In the genomic region with DNA sequence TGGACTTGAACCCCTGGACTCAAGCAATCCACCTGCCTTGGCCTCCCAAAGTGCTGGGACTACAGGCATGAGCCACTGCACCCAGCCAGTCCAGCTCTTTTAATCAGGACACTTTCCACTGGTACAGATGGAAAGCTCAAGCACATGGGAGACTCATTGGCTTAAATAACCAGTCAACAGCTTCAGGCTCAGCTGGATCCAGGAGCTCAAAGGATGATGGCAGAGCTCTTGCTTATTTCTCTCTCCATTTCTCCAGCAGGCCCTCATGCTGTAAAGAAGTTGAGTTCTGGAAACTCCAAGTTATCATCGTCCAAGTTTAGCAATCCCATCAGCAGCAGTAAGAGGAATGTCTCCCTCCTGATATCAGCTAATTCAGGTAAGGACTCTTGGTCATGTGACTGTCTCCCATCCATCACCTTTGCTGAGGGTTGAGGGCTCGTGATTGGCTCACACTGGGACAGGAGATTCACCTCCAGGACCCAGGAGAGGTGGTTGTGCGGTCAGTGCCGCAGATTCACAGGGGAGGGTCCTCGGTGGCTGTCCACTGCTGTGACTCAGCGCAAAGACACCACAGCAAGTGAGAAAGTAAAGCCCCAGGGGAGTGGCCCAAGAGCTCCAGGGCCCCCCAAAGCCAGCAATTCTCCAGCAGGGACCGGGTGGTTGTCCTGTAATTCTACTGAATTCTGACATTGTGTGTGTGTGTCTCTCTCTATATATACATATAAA, we compare ENCODE assay signal across 1 cellular context.
TF ChIP-seq lines count a peak whose summit lies in the region.

No MANE protein-coding gene starts in this region.

TF ChIP-seq in K562, 482 proteins besides CTCF, POLR2A, EP300 and RAD21 (continued from another document and continues in another):
- no peak for TF ChIP-seq ZNF76 (CRISPR knock-in tag; IDR thresholded peaks at IDR 0.05; ENCODE audit: borderline replicate concordance)
- TF ChIP-seq MAFK (IDR thresholded peaks at IDR 0.05; ENCODE audit: low read length), result 0 out of 2 replicates have a peak, but pooled peaks have one; percentile 4
- TF ChIP-seq NKRF (IDR thresholded peaks at IDR 0.05; ENCODE audit: borderline replicate concordance), result no peak
- TF ChIP-seq, protein P1, sequence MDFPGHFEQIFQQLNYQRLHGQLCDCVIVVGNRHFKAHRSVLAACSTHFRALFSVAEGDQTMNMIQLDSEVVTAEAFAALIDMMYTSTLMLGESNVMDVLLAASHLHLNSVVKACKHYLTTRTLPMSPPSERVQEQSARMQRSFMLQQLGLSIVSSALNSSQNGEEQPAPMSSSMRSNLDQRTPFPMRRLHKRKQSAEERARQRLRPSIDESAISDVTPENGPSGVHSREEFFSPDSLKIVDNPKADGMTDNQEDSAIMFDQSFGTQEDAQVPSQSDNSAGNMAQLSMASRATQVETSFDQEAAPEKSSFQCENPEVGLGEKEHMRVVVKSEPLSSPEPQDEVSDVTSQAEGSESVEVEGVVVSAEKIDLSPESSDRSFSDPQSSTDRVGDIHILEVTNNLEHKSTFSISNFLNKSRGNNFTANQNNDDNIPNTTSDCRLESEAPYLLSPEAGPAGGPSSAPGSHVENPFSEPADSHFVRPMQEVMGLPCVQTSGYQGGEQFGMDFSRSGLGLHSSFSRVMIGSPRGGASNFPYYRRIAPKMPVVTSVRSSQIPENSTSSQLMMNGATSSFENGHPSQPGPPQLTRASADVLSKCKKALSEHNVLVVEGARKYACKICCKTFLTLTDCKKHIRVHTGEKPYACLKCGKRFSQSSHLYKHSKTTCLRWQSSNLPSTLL (IDR thresholded peaks at IDR 0.05), result no peak
- TF ChIP-seq, protein P2, sequence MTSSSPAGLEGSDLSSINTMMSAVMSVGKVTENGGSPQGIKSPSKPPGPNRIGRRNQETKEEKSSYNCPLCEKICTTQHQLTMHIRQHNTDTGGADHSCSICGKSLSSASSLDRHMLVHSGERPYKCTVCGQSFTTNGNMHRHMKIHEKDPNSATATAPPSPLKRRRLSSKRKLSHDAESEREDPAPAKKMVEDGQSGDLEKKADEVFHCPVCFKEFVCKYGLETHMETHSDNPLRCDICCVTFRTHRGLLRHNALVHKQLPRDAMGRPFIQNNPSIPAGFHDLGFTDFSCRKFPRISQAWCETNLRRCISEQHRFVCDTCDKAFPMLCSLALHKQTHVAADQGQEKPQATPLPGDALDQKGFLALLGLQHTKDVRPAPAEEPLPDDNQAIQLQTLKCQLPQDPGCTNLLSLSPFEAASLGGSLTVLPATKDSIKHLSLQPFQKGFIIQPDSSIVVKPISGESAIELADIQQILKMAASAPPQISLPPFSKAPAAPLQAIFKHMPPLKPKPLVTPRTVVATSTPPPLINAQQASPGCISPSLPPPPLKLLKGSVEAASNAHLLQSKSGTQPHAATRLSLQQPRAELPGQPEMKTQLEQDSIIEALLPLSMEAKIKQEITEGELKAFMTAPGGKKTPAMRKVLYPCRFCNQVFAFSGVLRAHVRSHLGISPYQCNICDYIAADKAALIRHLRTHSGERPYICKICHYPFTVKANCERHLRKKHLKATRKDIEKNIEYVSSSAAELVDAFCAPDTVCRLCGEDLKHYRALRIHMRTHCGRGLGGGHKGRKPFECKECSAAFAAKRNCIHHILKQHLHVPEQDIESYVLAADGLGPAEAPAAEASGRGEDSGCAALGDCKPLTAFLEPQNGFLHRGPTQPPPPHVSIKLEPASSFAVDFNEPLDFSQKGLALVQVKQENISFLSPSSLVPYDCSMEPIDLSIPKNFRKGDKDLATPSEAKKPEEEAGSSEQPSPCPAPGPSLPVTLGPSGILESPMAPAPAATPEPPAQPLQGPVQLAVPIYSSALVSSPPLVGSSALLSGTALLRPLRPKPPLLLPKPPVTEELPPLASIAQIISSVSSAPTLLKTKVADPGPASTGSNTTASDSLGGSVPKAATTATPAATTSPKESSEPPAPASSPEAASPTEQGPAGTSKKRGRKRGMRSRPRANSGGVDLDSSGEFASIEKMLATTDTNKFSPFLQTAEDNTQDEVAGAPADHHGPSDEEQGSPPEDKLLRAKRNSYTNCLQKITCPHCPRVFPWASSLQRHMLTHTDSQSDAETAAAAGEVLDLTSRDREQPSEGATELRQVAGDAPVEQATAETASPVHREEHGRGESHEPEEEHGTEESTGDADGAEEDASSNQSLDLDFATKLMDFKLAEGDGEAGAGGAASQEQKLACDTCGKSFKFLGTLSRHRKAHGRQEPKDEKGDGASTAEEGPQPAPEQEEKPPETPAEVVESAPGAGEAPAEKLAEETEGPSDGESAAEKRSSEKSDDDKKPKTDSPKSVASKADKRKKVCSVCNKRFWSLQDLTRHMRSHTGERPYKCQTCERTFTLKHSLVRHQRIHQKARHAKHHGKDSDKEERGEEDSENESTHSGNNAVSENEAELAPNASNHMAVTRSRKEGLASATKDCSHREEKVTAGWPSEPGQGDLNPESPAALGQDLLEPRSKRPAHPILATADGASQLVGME (CRISPR knock-in tag; IDR thresholded peaks at IDR 0.05), result no peak
- TF ChIP-seq SMARCC2 (IDR thresholded peaks at IDR 0.05; ENCODE audit: low read depth), result no peak
- no peak for TF ChIP-seq ARID3A (IDR thresholded peaks at IDR 0.05; ENCODE audit: borderline replicate concordance, low read depth, low read length)
- TF ChIP-seq ZC3H4 (CRISPR knock-in tag; IDR thresholded peaks at IDR 0.05; ENCODE audit: borderline replicate concordance), result no peak
- no peak for TF ChIP-seq PBX2 (CRISPR knock-in tag; IDR thresholded peaks at IDR 0.05; ENCODE audit: low read depth)
- no peak for TF ChIP-seq PBX2 (tag; conservative IDR thresholded peaks at IDR 0.05; ENCODE audit: low read depth)
- TF ChIP-seq NFIX (CRISPR knock-in tag; IDR thresholded peaks at IDR 0.05; ENCODE audit: low read depth), result no peak
- TF ChIP-seq RBFOX2 (IDR thresholded peaks at IDR 0.05; ENCODE audit: low read depth, low read length), result no peak
- no peak for TF ChIP-seq PYGO2 (tag; IDR thresholded peaks at IDR 0.05)
- TF ChIP-seq ADNP (tag; IDR thresholded peaks at IDR 0.05), result peak; percentile 48; the same call in 1 of the 2 replicates
- TF ChIP-seq XRCC4 (IDR thresholded peaks at IDR 0.05; ENCODE audit: extremely low read depth, insufficient read depth, insufficient read length), result no peak
- no peak for TF ChIP-seq BRF1 (IDR thresholded peaks at IDR 0.05; ENCODE audit: borderline replicate concordance, extremely low read depth, insufficient read length)
- no peak for TF ChIP-seq ARID1B (IDR thresholded peaks at IDR 0.05)
- no peak for TF ChIP-seq ZNF561 (CRISPR knock-in tag; conservative IDR thresholded peaks at IDR 0.05)
- TF ChIP-seq ZBTB7A (IDR thresholded peaks at IDR 0.05; ENCODE audit: borderline replicate concordance, control insufficient read depth, low read depth, low read length), result peak; percentile 49; the same call in 1 of the 2 replicates
- TF ChIP-seq EWSR1 (IDR thresholded peaks at IDR 0.05; ENCODE audit: borderline replicate concordance, low read depth, partially characterized antibody), result no peak
- peak in 1 of 2 experiments; percentile 34; a peak in 2 of 4 replicates for TF ChIP-seq KDM1A (IDR thresholded peaks at IDR 0.05)
- TF ChIP-seq DIDO1 (tag; IDR thresholded peaks at IDR 0.05; ENCODE audit: low read depth), result no peak
- no peak for TF ChIP-seq ZNF592 (IDR thresholded peaks at IDR 0.05)
- TF ChIP-seq, protein P3, sequence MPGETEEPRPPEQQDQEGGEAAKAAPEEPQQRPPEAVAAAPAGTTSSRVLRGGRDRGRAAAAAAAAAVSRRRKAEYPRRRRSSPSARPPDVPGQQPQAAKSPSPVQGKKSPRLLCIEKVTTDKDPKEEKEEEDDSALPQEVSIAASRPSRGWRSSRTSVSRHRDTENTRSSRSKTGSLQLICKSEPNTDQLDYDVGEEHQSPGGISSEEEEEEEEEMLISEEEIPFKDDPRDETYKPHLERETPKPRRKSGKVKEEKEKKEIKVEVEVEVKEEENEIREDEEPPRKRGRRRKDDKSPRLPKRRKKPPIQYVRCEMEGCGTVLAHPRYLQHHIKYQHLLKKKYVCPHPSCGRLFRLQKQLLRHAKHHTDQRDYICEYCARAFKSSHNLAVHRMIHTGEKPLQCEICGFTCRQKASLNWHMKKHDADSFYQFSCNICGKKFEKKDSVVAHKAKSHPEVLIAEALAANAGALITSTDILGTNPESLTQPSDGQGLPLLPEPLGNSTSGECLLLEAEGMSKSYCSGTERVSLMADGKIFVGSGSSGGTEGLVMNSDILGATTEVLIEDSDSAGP (CRISPR knock-in tag; IDR thresholded peaks at IDR 0.05), result no peak
- no peak for TF ChIP-seq GABPB1 (CRISPR knock-in tag; IDR thresholded peaks at IDR 0.05)
- TF ChIP-seq CEBPG (CRISPR knock-in tag; IDR thresholded peaks at IDR 0.05), result no peak
- no peak for TF ChIP-seq CEBPG (tag; conservative IDR thresholded peaks at IDR 0.05 in 1 of 2, IDR thresholded peaks at IDR 0.05 in 1 of 2)
